14 cellular contexts compared by ENCODE assay signal in genomic region chr13:86464193-86464592, GRCh38.
DNase-seq lines count a peak whose midpoint lies in the region; ATAC-seq and TF ChIP-seq lines count a peak whose summit lies in the region.
"Had no signal": no experiment of that assay in that cellular context is flagged by ENCODE, and none has a peak within 500 bp of the region (broad histone marks: within the 10 kb centered on the region; RNA-seq: fewer than 3 reads in every experiment).

No MANE protein-coding gene starts in this region.

- POLR2A ChIA-PET in A673 (lab: Charles Lee; ENCODE audit: low non-redundant PET) (no interaction called here), Panc1 (lab: Charles Lee) (no interaction called here)

- H3K4me1 ChIP-seq in A673 (ENCODE audit: insufficient read depth, low read length, poor library complexity, severe bottlenecking), result no peaks in the 10 kb centered on the region
- H3K4me1 ChIP-seq in Panc1 (ENCODE audit: control insufficient read depth, insufficient read depth, low read length), result no peaks in the 10 kb centered on the region

- peak; percentile 21 for DNase-seq in A673 (ENCODE audit: low spot score)
- peak; percentile 6 for DNase-seq in H7
- DNase-seq in Panc1 (ENCODE audit: low read depth, low spot score), result no peak
- DNase-seq in fibroblast of gingiva (ENCODE audit: low read depth), result peak; percentile 3
- DNase-seq in HCEC 1CT, result no peak
- no peak for DNase-seq in GOT3 (lab: John Stamatoyannopoulos, UW)
- DNase-seq in activated CD8-positive, alpha-beta memory T cell treated with anti-CD3 and anti-CD28 coated beads, Interleukin-2, amount 50 U/mL, for 48 hours, result no peak
- DNase-seq in NCI-H774 (lab: John Stamatoyannopoulos, UW), result no peak
- DNase-seq: activated CD4-positive, CD25-positive, alpha-beta regulatory T cell; anterior cingulate cortex; effector CD4-positive, alpha-beta T cell; GF-D8; naive thymus-derived CD4-positive, alpha-beta T cell; NCI-H2171 had no signal

- CTCF ChIA-PET in A673 (lab: Charles Lee), result no interaction called here
- CTCF ChIA-PET in Panc1 (lab: Charles Lee), result no interaction called here

- in situ Hi-C loops in Panc1 (cut with HindIII; ENCODE audit: low pct_unique_long_range_greater_than_20kb, low sequenced_read_pairs), result no loop called here

- H3K36me3 ChIP-seq in A673 (ENCODE audit: insufficient read depth, low read length, poor library complexity, severe bottlenecking) (no peaks in the 10 kb centered on the region), H7 (replicated peaks; ENCODE audit: control insufficient read depth, insufficient read depth, low read length) (no peaks in the 10 kb centered on the region), Panc1 (ENCODE audit: control insufficient read depth, insufficient read depth, low read length) (no peaks in the 10 kb centered on the region)

- no TSS peak for BruUV-seq in A673 (replicated peaks; lab: Mats Ljungman, UMichigan)
- no TSS peak for BruUV-seq in Panc1 (replicated peaks; lab: Mats Ljungman, UMichigan)

- no peaks in the 10 kb centered on the region for H3K9me3 ChIP-seq in A673 (ENCODE audit: low read depth, low read length, poor library complexity, severe bottlenecking)
- H3K9me3 ChIP-seq in Panc1 (ENCODE audit: control insufficient read depth, insufficient read depth, low read depth, low read length), result no peaks in the 10 kb centered on the region

- H3K27me3 ChIP-seq in A673 (replicated peaks; ENCODE audit: insufficient read depth, low read depth, low read length, poor library complexity) (no peaks in the 10 kb centered on the region), H7 (ENCODE audit: control insufficient read depth, insufficient read depth, low read length) (no peaks in the 10 kb centered on the region), Panc1 (ENCODE audit: control insufficient read depth, insufficient read depth, low read length) (no peaks in the 10 kb centered on the region)

- peak; percentile 51; the same call in 1 of the 2 replicates for TF ChIP-seq CTCF in A673 (conservative IDR thresholded peaks at IDR 0.05; ENCODE audit: low read depth, low read length)
- TF ChIP-seq CTCF in Panc1 (IDR thresholded peaks at IDR 0.05), result peak; percentile 21; the same call in 1 of the 2 replicates

- no peak overlapping the region for H3K27ac ChIP-seq in A673 (ENCODE audit: low read depth, low read length, poor library complexity, severe bottlenecking)
- H3K27ac ChIP-seq in Panc1 (ENCODE audit: low read length), result no peak overlapping the region

- intact Hi-C loops in A673 (cut with micrococcal nuclease; ENCODE audit: unreplicated experiment), result no loop called here
- intact Hi-C loops in Panc1 (cut with micrococcal nuclease; ENCODE audit: unreplicated experiment), result no loop called here

- ATAC-seq in Panc1, result no peak
- ATAC-seq: naive thymus-derived CD4-positive, alpha-beta T cell had no signal

- no peak overlapping the region for H3K4me3 ChIP-seq in A673 (ENCODE audit: low read depth, low read length, poor library complexity, severe bottlenecking)
- no peak overlapping the region for H3K4me3 ChIP-seq in H7 (ENCODE audit: insufficient read depth, low read depth, low read length)
- no peak overlapping the region for H3K4me3 ChIP-seq in Panc1 (ENCODE audit: low read depth in 2 of 2, low read length in 2 of 2)

Comparison
In these comparisons a context has a peak if more than half of its experiments do, and no peak if none do; other contexts are left out.
1. DNase-seq: peak in A673 (single experiment), H7 (single experiment) and fibroblast of gingiva (single experiment); none in Panc1 (single experiment), HCEC 1CT (single experiment), GOT3 (single experiment), activated CD8-positive, alpha-beta memory T cell treated with anti-CD3 and anti-CD28 coated beads, Interleukin-2, amount 50 U/mL, for 48 hours (single experiment) and NCI-H774 (single experiment).